ENCODE assay signal across 8 cellular contexts in the genomic region with DNA sequence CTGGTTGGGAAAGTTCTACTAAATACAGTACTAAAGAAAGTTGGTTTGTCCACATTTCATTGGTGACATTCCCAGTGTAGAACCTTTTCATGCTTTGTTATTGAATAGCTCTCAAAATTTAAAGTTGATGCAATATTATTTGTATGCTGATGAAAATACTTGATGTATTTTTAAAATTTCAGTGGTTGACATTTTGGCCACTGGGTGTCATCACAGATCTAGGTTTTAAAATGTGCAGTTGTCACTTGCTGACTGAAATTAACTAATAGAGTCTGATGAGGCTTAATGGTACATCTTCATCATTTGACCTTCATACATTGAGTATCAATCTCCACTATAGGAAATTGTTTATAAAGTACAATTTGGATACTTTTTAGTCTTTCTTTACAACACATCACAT. TPM values are rescaled to one million over a fixed set of nuclear protein-coding genes. Genes with fewer than 3 reads are reported as not detected.
DNase-seq lines count a peak whose midpoint lies in the region; ATAC-seq, FAIRE-seq and TF ChIP-seq lines count a peak whose summit lies in the region.

No MANE protein-coding gene starts in this region.

- FAIRE-seq in H54 (lab: Jason Lieb, UNC): no peak

- TF ChIP-seq CTCF in RWPE2 (IDR thresholded peaks at IDR 0.05; ENCODE audit: poor library complexity, severe bottlenecking): peak; percentile 43
- TF ChIP-seq CTCF in esophagus squamous epithelium (IDR thresholded peaks at IDR 0.05): peak in 5 of 6 experiments; percentile 35 to 70 (median 54)
- TF ChIP-seq CTCF in progenitor cell of endocrine pancreas (IDR thresholded peaks at IDR 0.05; ENCODE audit: unreplicated experiment): peak; percentile 55

- no peaks in the 10 kb centered on the region for H3K27me3 Mint-ChIP-seq in progenitor cell of endocrine pancreas

- H3K9me3 Mint-ChIP-seq in progenitor cell of endocrine pancreas (ENCODE audit: low read depth): no peaks in the 10 kb centered on the region

- no peak overlapping the region for H3K4me3 Mint-ChIP-seq in progenitor cell of endocrine pancreas (ENCODE audit: low read depth)

- ATAC-seq in RWPE2 (ENCODE audit: low read depth): no peak
- no peak for ATAC-seq in HG02840 (IDR thresholded peaks at IDR 0.05; ENCODE audit: low FRiP score, unreplicated experiment)

- H3K9me2 ChIP-seq in GM23248 (ENCODE audit: insufficient read depth): no peaks in the 10 kb centered on the region

- H3K9ac ChIP-seq in GM23248: no peak overlapping the region

- TF ChIP-seq POLR2A in esophagus squamous epithelium (IDR thresholded peaks at IDR 0.05) (no peak), H54 (IDR thresholded peaks at IDR 0.05; ENCODE audit: low read depth, low read length) (no peak)

- H3K27ac Mint-ChIP-seq in progenitor cell of endocrine pancreas: no peak overlapping the region

- H3F3A ChIP-seq in GM23248 (ENCODE audit: insufficient read depth): no peaks in the 10 kb centered on the region

- H3K4me2 ChIP-seq in GM23248 (ENCODE audit: unreplicated experiment): no peak overlapping the region

- no peak overlapping the region for H3K4me3 ChIP-seq in GM23248
- no peak overlapping the region for H3K4me3 ChIP-seq in RWPE2 (ENCODE audit: severe bottlenecking)
- H3K4me3 ChIP-seq in esophagus squamous epithelium: no peak overlapping the region

- DNase-seq in CD1c-positive myeloid dendritic cell (ENCODE audit: extremely low spot score): peak; percentile 48
- peak; percentile 50 for DNase-seq in GM23248
- DNase-seq in RWPE2 (ENCODE audit: low spot score): no peak
- DNase-seq in esophagus squamous epithelium (lab: John Stamatoyannopoulos, UW): no peak
- DNase-seq in progenitor cell of endocrine pancreas (ENCODE audit: low spot score, unreplicated experiment): no peak
- DNase-seq in NCI-H2107 treated with DMSO at 0.1 percent for 48 hours (lab: John Stamatoyannopoulos, UW; ENCODE audit: unreplicated experiment): no peak
- DNase-seq in H54 (ENCODE audit: insufficient read length, low spot score): no peak

- intact Hi-C loops in esophagus squamous epithelium (cut with DNase I): loop anchor here (10.0 kb wide), 1 partner anchor 362 kb away; no protein-coding TSS in a partner anchor

- no peaks in the 10 kb centered on the region for H3K36me3 ChIP-seq in GM23248 (ENCODE audit: low read depth)
- no peaks in the 10 kb centered on the region for H3K36me3 ChIP-seq in RWPE2 (ENCODE audit: low read depth)
- H3K36me3 ChIP-seq in esophagus squamous epithelium: no peaks in the 10 kb centered on the region

- H3K36me3 Mint-ChIP-seq in progenitor cell of endocrine pancreas (ENCODE audit: insufficient read depth): no peaks in the 10 kb centered on the region

- no peak overlapping the region for H2AFZ ChIP-seq in GM23248

- in situ Hi-C loops in GM23248 (cut with MboI): loop anchor here (5.0 kb wide), 1 partner anchor 369 kb away; no protein-coding TSS in a partner anchor

- H3K27me3 ChIP-seq in GM23248 (replicated peaks; ENCODE audit: insufficient read depth): 0 out of 2 replicates have a peak, but pooled peaks cover 9% of the 10 kb centered on the region
- no peaks in the 10 kb centered on the region for H3K27me3 ChIP-seq in RWPE2 (ENCODE audit: insufficient read depth, poor library complexity, severe bottlenecking)
- no peaks in the 10 kb centered on the region for H3K27me3 ChIP-seq in esophagus squamous epithelium

- H3K27ac ChIP-seq in GM23248: no peak overlapping the region
- H3K27ac ChIP-seq in RWPE2 (ENCODE audit: poor library complexity, severe bottlenecking): no peak overlapping the region
- H3K27ac ChIP-seq in esophagus squamous epithelium: no peak overlapping the region

- H3K9me3 ChIP-seq in GM23248 (ENCODE audit: low read depth) (no peaks in the 10 kb centered on the region), RWPE2 (ENCODE audit: severe bottlenecking) (no peaks in the 10 kb centered on the region), esophagus squamous epithelium (no peaks in the 10 kb centered on the region)

- H4K20me1 ChIP-seq in GM23248 (ENCODE audit: insufficient read depth): no peaks in the 10 kb centered on the region

- H3K4me1 ChIP-seq in GM23248 (ENCODE audit: insufficient read depth): no peaks in the 10 kb centered on the region
- H3K4me1 ChIP-seq in RWPE2 (ENCODE audit: insufficient read depth, poor library complexity, severe bottlenecking): no peaks in the 10 kb centered on the region
- H3K4me1 ChIP-seq in esophagus squamous epithelium: no peaks in the 10 kb centered on the region

- peaks cover 12% of the 10 kb centered on the region for H3K4me1 Mint-ChIP-seq in progenitor cell of endocrine pancreas (ENCODE audit: low read depth)

- H3K79me2 ChIP-seq in GM23248 (ENCODE audit: insufficient read depth): no peaks in the 10 kb centered on the region

RNA-seq across cellular contexts. Expression of gene CMAS, which starts 37.1 kb away (rescaled TPM):
- total RNA-seq in GM23248 (2014; rRNA removed; shearing (Covaris generic)): 30.4 and 42.2 TPM in 2 replicates
- 56.8 and 61.3 TPM in 2 replicates for polyA plus RNA-seq in GM23248 (2016; fragmentation: Nextera tagmentation; extraction: Ambion mirVana)
- total RNA-seq in esophagus squamous epithelium: 10 to 100 TPM; 46.5 to 61.8 (median 52.5) TPM
- 51.9 and 55.8 TPM in 2 replicates for total RNA-seq in progenitor cell of endocrine pancreas

Comparison
In these comparisons a context has a peak if more than half of its experiments do, and no peak if none do; other contexts are left out.
1. DNase-seq: peak in CD1c-positive myeloid dendritic cell (single experiment) and GM23248 (single experiment); none in RWPE2 (single experiment), esophagus squamous epithelium (single experiment), progenitor cell of endocrine pancreas (single experiment), NCI-H2107 treated with DMSO at 0.1 percent for 48 hours (single experiment) and H54 (single experiment).
2. Peak in every context shown above with its lines, with median percentiles within 50 percentile points of each other: CTCF ChIP-seq.